9 cellular contexts compared by ENCODE assay signal in genomic region chr11:67584205-67584880, GRCh38. TPM values are rescaled to one million over a fixed set of nuclear protein-coding genes. Genes with fewer than 3 reads are reported as not detected.
DNase-seq lines count a peak whose midpoint lies in the region; ATAC-seq and TF ChIP-seq lines count a peak whose summit lies in the region.
"Had no signal": no experiment of that assay in that cellular context is flagged by ENCODE, and none has a peak within 500 bp of the region (broad histone marks: within the 10 kb centered on the region; RNA-seq: fewer than 3 reads in every experiment).

No MANE protein-coding gene starts in this region.

- H3K4me1 ChIP-seq in PC-9 (replicated peaks; ENCODE audit: insufficient read depth) = peaks cover 47% of the 10 kb centered on the region
- H3K4me1 ChIP-seq in ascending aorta = peaks cover 11 to 17% of the 10 kb centered on the region in 2 donors
- H3K4me1 ChIP-seq in right cardiac atrium (ENCODE audit: control insufficient read depth, insufficient read depth, low read length) = no peaks in the 10 kb centered on the region

- intact Hi-C loops in PC-9 (cut with micrococcal nuclease; ENCODE audit: unreplicated experiment) (loop anchor here (1.0 to 5.0 kb wide), 3 partner anchors 22 to 342 kb away; partner anchors contain the start of genes NDUFV1 and TMEM134), ascending aorta (cut with DNase I) (loop anchor here (1.0 to 5.0 kb wide), 2 partner anchors 22 to 73 kb away; partner anchors contain the start of gene NDUFV1), right cardiac atrium (cut with DNase I) (no loop called here), posterior vena cava (cut with DNase I) (no loop called here)

- peaks cover 26% of the 10 kb centered on the region for H3K79me2 ChIP-seq in PC-9 (ENCODE audit: low read depth)

- peak overlapping the region; percentile 82 for H3K4me3 ChIP-seq in PC-9
- H3K4me3 ChIP-seq in ascending aorta = peak overlapping the region; percentile 90 to 98
- H3K4me3 ChIP-seq in right cardiac atrium (ENCODE audit: low read length) = peak overlapping the region; percentile 90

- ATAC-seq in GM21717 (IDR thresholded peaks at IDR 0.05; ENCODE audit: unreplicated experiment) (peak; percentile 15), right cardiac atrium (peak; percentile 80 to 84)

- DNase-seq in AG08396 (ENCODE audit: low spot score) (peak; percentile 76), PC-9 (peak; percentile 68 to 81), ascending aorta (ENCODE audit: low spot score in 2 of 2) (peak in 1 of 2 donors; percentile 86), right cardiac atrium (peak; percentile 82 to 92 (median 92)), posterior vena cava (ENCODE audit: low spot score) (peak; percentile 94), COR-L47 (lab: John Stamatoyannopoulos, UW) (no peak), COLO829 (ENCODE audit: low spot score) (no peak)

- H3K36me3 ChIP-seq in PC-9 (ENCODE audit: low read depth) (peaks cover 33% of the 10 kb centered on the region), ascending aorta (peaks cover 19 to 29% of the 10 kb centered on the region in 2 donors)

- peak overlapping the region; percentile 94 for H3K4me2 ChIP-seq in PC-9

- 15% methylated on average over 33 of the region's 33 CpGs for WGBS in right cardiac atrium

- peak overlapping the region; percentile 71; the same call in 1 of the 2 replicates for H2AFZ ChIP-seq in PC-9

- peak overlapping the region; percentile 69 for H3K27ac ChIP-seq in PC-9
- H3K27ac ChIP-seq in ascending aorta = peak overlapping the region; percentile 100
- H3K27ac ChIP-seq in right cardiac atrium (ENCODE audit: low read length) = peak overlapping the region; percentile 96

- H3K27me3 ChIP-seq in PC-9 (ENCODE audit: insufficient read depth, low read depth) (no peaks in the 10 kb centered on the region), ascending aorta (no peaks in the 10 kb centered on the region), right cardiac atrium (ENCODE audit: control insufficient read depth, insufficient read depth) (no peaks in the 10 kb centered on the region)

- BruUV-seq in PC-9 (replicated peaks; lab: Mats Ljungman, UMichigan) = TSS peak; percentile 60

- TF ChIP-seq CTCF in PC-9 (conservative IDR thresholded peaks at IDR 0.05) = no peak
- TF ChIP-seq CTCF in ascending aorta (IDR thresholded peaks at IDR 0.05) = no peak

- peaks cover 83% of the 10 kb centered on the region for H3F3A ChIP-seq in PC-9 (ENCODE audit: insufficient read depth, low read depth)

- H3K9me3 ChIP-seq in PC-9 (ENCODE audit: insufficient read depth, low read depth) (no peaks in the 10 kb centered on the region), ascending aorta (no peaks in the 10 kb centered on the region), right cardiac atrium (ENCODE audit: control insufficient read depth, low read length) (no peaks in the 10 kb centered on the region)

- no peaks in the 10 kb centered on the region for H3K9me2 ChIP-seq in PC-9 (ENCODE audit: insufficient read depth)

- peaks cover 37% of the 10 kb centered on the region for H4K20me1 ChIP-seq in PC-9 (ENCODE audit: insufficient read depth)

- POLR2A ChIA-PET in PC-9 (lab: Charles Lee; ENCODE audit: unreplicated experiment) = interaction anchor here (0.6 to 0.7 kb wide), 4 partner anchors 18 to 1815 kb away, joined by 3 to 5 read pairs (median 3); no protein-coding TSS in a partner anchor

- CTCF ChIA-PET in PC-9 (lab: Charles Lee) = interaction anchor here (0.6 kb wide), 2 partner anchors 49 to 253 kb away, joined by 6 to 7 read pairs; no protein-coding TSS in a partner anchor

RNA-seq across cellular contexts. Expression of gene GSTP1, which starts 0.7 kb away (rescaled TPM):
- total RNA-seq in PC-9 (2021) (2,063 and 2,645 TPM in 2 replicates), ascending aorta (1,335 TPM), right cardiac atrium (100 to 1,000 TPM; 323 to 411 (median 377) TPM), posterior vena cava (100 to 1,000 TPM; 338 to 370 TPM)
- 501 TPM for polyA plus RNA-seq in right cardiac atrium

RNA-seq across cellular contexts. Expression of gene NDUFV1, which starts 22.4 kb away (rescaled TPM):
- total RNA-seq in PC-9 (2021) (321 and 463 TPM in 2 replicates), ascending aorta (128 TPM), right cardiac atrium (100 to 1,000 TPM; 375 to 462 (median 435) TPM), posterior vena cava (100 to 1,000 TPM; 112 to 116 TPM)
- 380 TPM for polyA plus RNA-seq in right cardiac atrium

RNA-seq across cellular contexts. Expression of gene NUDT8, which starts 45.4 kb away (rescaled TPM):
- total RNA-seq in PC-9 (2021) (25.5 and 33.3 TPM in 2 replicates), ascending aorta (23.4 TPM), right cardiac atrium (100 to 1,000 TPM in 1 of 4 donors, 10 to 100 TPM in 3; 45.6 to 105 (median 79.6) TPM), posterior vena cava (1 to 10 TPM; 4.6 to 5.7 TPM)
- polyA plus RNA-seq in right cardiac atrium = 121 TPM

RNA-seq across cellular contexts. Expression of gene TBX10, which starts 55.2 kb away (rescaled TPM):
- not detected in 2 replicates for total RNA-seq in PC-9 (2021)
- total RNA-seq in ascending aorta = not detected
- not detected for total RNA-seq in right cardiac atrium
- polyA plus RNA-seq in right cardiac atrium = not detected
- not detected for total RNA-seq in posterior vena cava
- total RNA-seq: pulmonary artery endothelial cell had no signal

Comparison
In these comparisons a context has a peak if more than half of its experiments do, and no peak if none do; other contexts are left out.
1. DNase-seq: peak in AG08396 (single experiment), PC-9 (2 of 2), right cardiac atrium (3 of 3) and posterior vena cava (single experiment); none in COR-L47 (single experiment) and COLO829 (single experiment).
2. intact Hi-C loops: an anchor here in PC-9 (1.0 to 5.0 kb wide) and ascending aorta (1.0 to 5.0 kb wide); none called in right cardiac atrium and posterior vena cava.
3. Peak in every context shown above with its lines, with median percentiles within 50 percentile points of each other: H3K27ac ChIP-seq and H3K4me3 ChIP-seq.